ENCODE assay signal across 8 cellular contexts in the genomic region with DNA sequence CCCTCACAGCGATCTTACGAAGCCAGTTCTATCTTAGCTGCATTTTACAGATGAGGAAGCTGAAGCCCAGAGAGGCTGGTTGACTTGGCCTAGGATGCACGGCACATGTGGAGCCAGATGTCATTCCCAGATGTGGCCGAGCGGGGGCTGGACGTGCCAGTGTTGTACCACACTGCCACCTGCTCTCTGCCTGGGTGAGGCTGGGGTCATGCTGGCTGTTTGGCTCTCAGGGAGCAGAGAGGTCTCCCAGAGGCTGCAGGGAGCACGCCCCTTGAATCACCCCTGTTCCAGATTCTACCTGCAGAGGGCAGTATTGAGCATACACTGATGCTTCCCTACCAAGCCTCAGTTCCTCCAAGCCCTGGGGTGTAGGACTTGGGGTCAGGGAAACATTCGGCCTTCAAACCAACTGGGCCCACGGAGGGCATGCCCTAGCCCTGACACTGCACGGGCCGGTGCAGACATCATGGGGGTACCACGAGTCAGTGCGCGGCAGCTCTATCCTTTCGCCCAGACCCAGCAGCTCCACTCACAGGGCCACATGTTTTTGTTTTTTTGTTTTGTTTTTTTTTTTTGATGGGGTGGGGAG. TPM values are rescaled to one million over a fixed set of nuclear protein-coding genes. Genes with fewer than 3 reads are reported as not detected.
DNase-seq lines count a peak whose midpoint lies in the region; ATAC-seq, FAIRE-seq and TF ChIP-seq lines count a peak whose summit lies in the region.

No MANE protein-coding gene starts in this region.

- POLR2A ChIA-PET in AG04450 (lab: Yijun Ruan, JAX) = interaction anchor here (0.6 kb wide), 1 partner anchor 117 kb away, joined by 3 read pairs; no protein-coding TSS in a partner anchor
- POLR2A ChIA-PET in OCI-LY7 (lab: Charles Lee) = interaction anchor here (1.2 kb wide), 1 partner anchor 15 kb away, joined by 6 read pairs; no protein-coding TSS in a partner anchor

- peak in 1 of 2 donors; percentile 6 for TF ChIP-seq EP300 in tibial nerve (IDR thresholded peaks at IDR 0.05)

- FAIRE-seq in GM19239 (lab: Jason Lieb, UNC) = no peak

- H3K9me2 ChIP-seq in OCI-LY7 (ENCODE audit: insufficient read depth, low read length) = no peaks in the 10 kb centered on the region

- no peak overlapping the region for H3K4me2 ChIP-seq in OCI-LY7 (ENCODE audit: low read length)

- DNase-seq in AG04450 (ENCODE audit: low read depth, low spot score) (no peak), GM19239 (ENCODE audit: insufficient read length, low spot score) (peak; percentile 91), OCI-LY7 (ENCODE audit: low spot score) (peak; percentile 76), activated T-cell treated with anti-CD3 and anti-CD28 coated beads for 48 hours (ENCODE audit: low read depth) (peak; percentile 61), fibroblast of mammary gland (ENCODE audit: low read depth) (peak; percentile 63), tibial nerve (ENCODE audit: low spot score in 2 of 2) (peak; percentile 29 to 85)

- intact Hi-C loops in OCI-LY7 (cut with micrococcal nuclease; ENCODE audit: unreplicated experiment) = loop anchor here (1.0 kb wide), 2 partner anchors 95 to 116 kb away; no protein-coding TSS in a partner anchor

- H3K9me3 ChIP-seq in AG04450 (ENCODE audit: control insufficient read depth, insufficient read depth, low read length) (no peaks in the 10 kb centered on the region; the same call in 1 of the 2 replicates), OCI-LY7 (ENCODE audit: low read length) (no peaks in the 10 kb centered on the region), neutrophil (no peaks in the 10 kb centered on the region), tibial nerve (no peaks in the 10 kb centered on the region)

- no peaks in the 10 kb centered on the region for H4K20me1 ChIP-seq in OCI-LY7 (ENCODE audit: insufficient read depth, low read length)

- no peaks in the 10 kb centered on the region for H3K4me1 ChIP-seq in OCI-LY7 (ENCODE audit: insufficient read depth, low read length, poor library complexity, severe bottlenecking)
- peaks cover 0 to 9% of the 10 kb centered on the region in 2 experiments for H3K4me1 ChIP-seq in neutrophil (ENCODE audit: control insufficient read depth in 1 of 2, insufficient read depth in 1 of 2, low read depth in 1 of 2, low read length in 1 of 2)
- peaks cover 0 to 19% (median 13%) of the 10 kb centered on the region in 4 donors for H3K4me1 ChIP-seq in tibial nerve

- H2AFZ ChIP-seq in OCI-LY7 (ENCODE audit: low read length) = no peak overlapping the region

- CTCF ChIA-PET in AG04450 (lab: Charles Lee) = interaction anchor here (0.7 to 2.2 kb wide), 10 partner anchors 9 to 251 kb away, joined by 3 to 11 read pairs (median 6); no protein-coding TSS in a partner anchor
- CTCF ChIA-PET in OCI-LY7 (lab: Charles Lee; ENCODE audit: unreplicated experiment) = interaction anchor here (0.8 kb wide), 1 partner anchor 15 kb away, joined by 3 read pairs; no protein-coding TSS in a partner anchor

- H3K27ac ChIP-seq in AG04450 (ENCODE audit: low read depth, low read length) (no peak overlapping the region), OCI-LY7 (ENCODE audit: low read depth, low read length, poor library complexity, severe bottlenecking) (no peak overlapping the region), neutrophil (no peak overlapping the region), tibial nerve (peak overlapping the region in 1 of 4 donors; percentile 22)

- TF ChIP-seq POLR2A in tibial nerve (IDR thresholded peaks at IDR 0.05) = no peak

- WGBS in tibial nerve, 2 donors = 63 to 64% methylated on average over 15 of the region's 15 CpGs

- BruUV-seq in OCI-LY7 (replicated peaks; lab: Mats Ljungman, UMichigan) = no TSS peak

- no peak for ATAC-seq in HG02938 (IDR thresholded peaks at IDR 0.05; ENCODE audit: unreplicated experiment)

- no peaks in the 10 kb centered on the region for H3K27me3 ChIP-seq in AG04450 (ENCODE audit: control insufficient read depth, insufficient read depth, low read length)
- peaks cover 44% of the 10 kb centered on the region for H3K27me3 ChIP-seq in neutrophil
- H3K27me3 ChIP-seq in tibial nerve = no peaks in the 10 kb centered on the region

- H3K79me2 ChIP-seq in OCI-LY7 (ENCODE audit: insufficient read depth, low read depth, low read length) = no peaks in the 10 kb centered on the region

- H3K4me3 ChIP-seq in AG04450 (ENCODE audit: low read depth, low read length) (no peak overlapping the region), OCI-LY7 (ENCODE audit: low read depth, low read length, poor library complexity, severe bottlenecking) (no peak overlapping the region), fibroblast of mammary gland (ENCODE audit: control insufficient read depth, low read depth, low read length) (no peak overlapping the region), neutrophil (ENCODE audit: low read depth in 1 of 2, low read length in 1 of 2) (no peak overlapping the region), tibial nerve (no peak overlapping the region)

- TF ChIP-seq CTCF in AG04450 (IDR thresholded peaks at IDR 0.05; ENCODE audit: low read depth, low read length) (peak; percentile 80), OCI-LY7 (conservative IDR thresholded peaks at IDR 0.05; ENCODE audit: low read length) (peak; percentile 86), fibroblast of mammary gland (conservative IDR thresholded peaks at IDR 0.05; ENCODE audit: control insufficient read depth, insufficient read depth, low read depth, low read length) (peak; percentile 80), neutrophil (IDR thresholded peaks at IDR 0.05) (peak; percentile 77), tibial nerve (IDR thresholded peaks at IDR 0.05) (peak; percentile 68 to 83 (median 77))

- H3K36me3 ChIP-seq in OCI-LY7 (ENCODE audit: insufficient read depth, low read length) = no peaks in the 10 kb centered on the region
- no peaks in the 10 kb centered on the region for H3K36me3 ChIP-seq in neutrophil
- H3K36me3 ChIP-seq in tibial nerve = no peaks in the 10 kb centered on the region

RNA-seq across cellular contexts. Expression of gene GTF2IRD1, which starts 3.8 kb away (rescaled TPM):
- polyA plus RNA-seq in AG04450 (2011; rRNA removed) = 23.5 and 27.3 TPM in 2 replicates
- polyA minus RNA-seq in AG04450 (2011; rRNA and poly(A)+ RNA removed) = 28.1 and 37.7 TPM in 2 replicates
- total RNA-seq in OCI-LY7 (2014; rRNA removed; shearing (Covaris generic)) = 4.2 and 4.4 TPM in 2 replicates
- 29.7 and 34.3 TPM in 2 replicates for total RNA-seq in OCI-LY7 (2022)
- total RNA-seq in tibial nerve = 10 to 100 TPM; 14.6 to 35.7 (median 17.1) TPM
